Comparison of ENCODE assay signal across 1 cellular context in the genomic region with DNA sequence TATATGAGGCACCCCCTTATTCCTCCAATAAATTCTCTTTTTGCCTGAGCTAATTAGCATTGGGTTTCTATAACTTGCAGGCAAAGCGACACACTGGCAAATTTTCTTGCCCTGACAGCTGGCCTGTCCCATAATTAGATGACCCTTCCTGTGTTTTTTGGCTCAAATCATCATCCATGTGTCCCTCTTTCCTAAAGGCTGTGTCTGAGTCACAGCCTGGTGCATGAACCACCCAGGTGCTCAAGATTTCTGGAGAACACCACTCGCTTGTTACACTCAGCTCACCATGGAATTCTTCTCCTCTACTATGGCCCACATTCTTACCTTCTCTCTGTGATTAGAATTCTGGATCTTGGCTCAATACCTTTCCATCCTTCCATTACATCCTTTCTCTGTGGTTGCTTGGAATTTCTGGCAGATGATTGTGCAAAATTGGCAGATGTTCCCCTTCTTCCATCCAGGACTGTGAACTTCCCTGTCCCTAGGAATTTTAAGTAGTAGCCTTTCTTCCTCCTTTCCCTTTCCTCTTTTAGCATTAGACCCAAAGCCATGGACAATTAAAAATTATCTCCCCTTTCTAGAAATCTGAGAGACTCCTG.
TF ChIP-seq lines count a peak whose summit lies in the region.

No MANE protein-coding gene starts in this region.

TF ChIP-seq in SK-N-SH treated with all-trans-retinoic acid at 6 μM for 48 hours, 23 proteins besides CTCF, POLR2A, EP300 and RAD21 (continued from another document):
- TF ChIP-seq, protein P1, sequence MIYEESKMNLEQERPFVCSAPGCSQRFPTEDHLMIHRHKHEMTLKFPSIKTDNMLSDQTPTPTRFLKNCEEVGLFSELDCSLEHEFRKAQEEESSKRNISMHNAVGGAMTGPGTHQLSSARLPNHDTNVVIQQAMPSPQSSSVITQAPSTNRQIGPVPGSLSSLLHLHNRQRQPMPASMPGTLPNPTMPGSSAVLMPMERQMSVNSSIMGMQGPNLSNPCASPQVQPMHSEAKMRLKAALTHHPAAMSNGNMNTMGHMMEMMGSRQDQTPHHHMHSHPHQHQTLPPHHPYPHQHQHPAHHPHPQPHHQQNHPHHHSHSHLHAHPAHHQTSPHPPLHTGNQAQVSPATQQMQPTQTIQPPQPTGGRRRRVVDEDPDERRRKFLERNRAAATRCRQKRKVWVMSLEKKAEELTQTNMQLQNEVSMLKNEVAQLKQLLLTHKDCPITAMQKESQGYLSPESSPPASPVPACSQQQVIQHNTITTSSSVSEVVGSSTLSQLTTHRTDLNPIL (CRISPR knock-in tag; IDR thresholded peaks at IDR 0.05; ENCODE audit: low read depth), result no peak
- TF ChIP-seq, protein P2, sequence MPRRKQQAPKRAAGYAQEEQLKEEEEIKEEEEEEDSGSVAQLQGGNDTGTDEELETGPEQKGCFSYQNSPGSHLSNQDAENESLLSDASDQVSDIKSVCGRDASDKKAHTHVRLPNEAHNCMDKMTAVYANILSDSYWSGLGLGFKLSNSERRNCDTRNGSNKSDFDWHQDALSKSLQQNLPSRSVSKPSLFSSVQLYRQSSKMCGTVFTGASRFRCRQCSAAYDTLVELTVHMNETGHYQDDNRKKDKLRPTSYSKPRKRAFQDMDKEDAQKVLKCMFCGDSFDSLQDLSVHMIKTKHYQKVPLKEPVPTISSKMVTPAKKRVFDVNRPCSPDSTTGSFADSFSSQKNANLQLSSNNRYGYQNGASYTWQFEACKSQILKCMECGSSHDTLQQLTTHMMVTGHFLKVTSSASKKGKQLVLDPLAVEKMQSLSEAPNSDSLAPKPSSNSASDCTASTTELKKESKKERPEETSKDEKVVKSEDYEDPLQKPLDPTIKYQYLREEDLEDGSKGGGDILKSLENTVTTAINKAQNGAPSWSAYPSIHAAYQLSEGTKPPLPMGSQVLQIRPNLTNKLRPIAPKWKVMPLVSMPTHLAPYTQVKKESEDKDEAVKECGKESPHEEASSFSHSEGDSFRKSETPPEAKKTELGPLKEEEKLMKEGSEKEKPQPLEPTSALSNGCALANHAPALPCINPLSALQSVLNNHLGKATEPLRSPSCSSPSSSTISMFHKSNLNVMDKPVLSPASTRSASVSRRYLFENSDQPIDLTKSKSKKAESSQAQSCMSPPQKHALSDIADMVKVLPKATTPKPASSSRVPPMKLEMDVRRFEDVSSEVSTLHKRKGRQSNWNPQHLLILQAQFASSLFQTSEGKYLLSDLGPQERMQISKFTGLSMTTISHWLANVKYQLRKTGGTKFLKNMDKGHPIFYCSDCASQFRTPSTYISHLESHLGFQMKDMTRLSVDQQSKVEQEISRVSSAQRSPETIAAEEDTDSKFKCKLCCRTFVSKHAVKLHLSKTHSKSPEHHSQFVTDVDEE (CRISPR knock-in tag; IDR thresholded peaks at IDR 0.05), result no peak
- TF ChIP-seq ARNTL (CRISPR knock-in tag; IDR thresholded peaks at IDR 0.05; ENCODE audit: borderline replicate concordance, low read depth), result no peak
- no peak for TF ChIP-seq ZC3H10 (CRISPR knock-in tag; IDR thresholded peaks at IDR 0.05)
- TF ChIP-seq BACH2 (CRISPR knock-in tag; IDR thresholded peaks at IDR 0.05; ENCODE audit: borderline replicate concordance), result no peak
TF ChIP-seq in SK-N-SH treated with all-trans-retinoic acid at 6 μM for 48 hours: peak in this region for 0.
